ENCODE assay signal across 8 cellular contexts in genomic region chr16:18789850-18790706, GRCh38. TPM values are rescaled to one million over a fixed set of nuclear protein-coding genes. Genes with fewer than 3 reads are reported as not detected.
A peak's percentile ranks its signal among the peaks of the same experiment; 100 is the strongest.
DNase-seq lines count a peak whose midpoint lies in the region; ATAC-seq and TF ChIP-seq lines count a peak whose summit lies in the region.

TSS of gene RPS15A (minus strand) at chr16:18790334. CDS start at chr16:18789113, 1,221 bp downstream.

- CTCF ChIA-PET in activated naive CD4-positive, alpha-beta T cell treated with anti-CD3 and anti-CD28 coated beads, Interleukin-2, amount 10 ng/mL, durations not matched to agents 7 days and 5 days (lab: Charles Lee) = interaction anchor here (1.4 kb wide), 2 partner anchors 10 to 12 kb away, joined by 4 to 10 read pairs; partner anchors contain the start of gene ARL6IP1

- H3K4me1 ChIP-seq in gastroesophageal sphincter = peaks cover 6 to 51% (median 28%) of the 10 kb centered on the region in 3 donors

- peaks cover 7% of the 10 kb centered on the region for H3K9me3 Mint-ChIP-seq in HFFc6
- no peaks in the 10 kb centered on the region for H3K9me3 Mint-ChIP-seq in activated naive CD4-positive, alpha-beta T cell treated with anti-CD3 and anti-CD28 coated beads, Interleukin-2, amount 10 ng/mL, durations not matched to agents 7 days and 5 days

- peak within 1 kb of the TSS; percentile 98 for H3K4me3 Mint-ChIP-seq in HFFc6
- peak within 1 kb of the TSS; percentile 95 for H3K4me3 Mint-ChIP-seq in activated naive CD4-positive, alpha-beta T cell treated with anti-CD3 and anti-CD28 coated beads, Interleukin-2, amount 10 ng/mL, durations not matched to agents 7 days and 5 days

- peak within 1 kb of the TSS; percentile 95 for H3K27ac Mint-ChIP-seq in HFFc6
- H3K27ac Mint-ChIP-seq in activated naive CD4-positive, alpha-beta T cell treated with anti-CD3 and anti-CD28 coated beads, Interleukin-2, amount 10 ng/mL, durations not matched to agents 7 days and 5 days = peak within 1 kb of the TSS; percentile 95

- DNase-seq in GM04503 (ENCODE audit: low read depth) (peak; percentile 89), HFFc6 (peak; percentile 94), NB4 (ENCODE audit: low read depth) (peak; percentile 96), SK-N-MC (ENCODE audit: low read depth, low spot score) (peak; percentile 87), non-pigmented ciliary epithelial cell (ENCODE audit: low read depth) (peak; percentile 93), superior temporal gyrus (ENCODE audit: extremely low spot score) (peak; percentile 98)
- DNase-seq in activated naive CD4-positive, alpha-beta T cell treated with anti-CD3 and anti-CD28 coated beads, Interleukin-2, amount 10 ng/mL, durations not matched to agents 7 days and 5 days = peak; percentile 97

- peaks cover 44% of the 10 kb centered on the region for H3K4me1 Mint-ChIP-seq in HFFc6 (ENCODE audit: low read depth)
- peaks cover 55% of the 10 kb centered on the region for H3K4me1 Mint-ChIP-seq in activated naive CD4-positive, alpha-beta T cell treated with anti-CD3 and anti-CD28 coated beads, Interleukin-2, amount 10 ng/mL, durations not matched to agents 7 days and 5 days

- no peaks in the 10 kb centered on the region for H3K27me3 ChIP-seq in gastroesophageal sphincter

- TF ChIP-seq CTCF in HFFc6 (IDR thresholded peaks at IDR 0.05) (no peak), NB4 (IDR thresholded peaks at IDR 0.05; ENCODE audit: low read depth, low read length) (no peak), gastroesophageal sphincter (IDR thresholded peaks at IDR 0.05) (no peak)

- peak; percentile 100 for ATAC-seq in gastroesophageal sphincter

- H3K36me3 Mint-ChIP-seq in HFFc6 (ENCODE audit: low read depth) = peaks cover 75% of the 10 kb centered on the region
- peaks cover 85% of the 10 kb centered on the region for H3K36me3 Mint-ChIP-seq in activated naive CD4-positive, alpha-beta T cell treated with anti-CD3 and anti-CD28 coated beads, Interleukin-2, amount 10 ng/mL, durations not matched to agents 7 days and 5 days

- WGBS in gastroesophageal sphincter (ENCODE audit: low coverage in 1 of 2), 2 donors = 1 to 6% methylated on average over 18 to 31 of the region's 60 CpGs

- H3K9me3 ChIP-seq in SK-N-MC (ENCODE audit: low read depth, low read length) (no peaks in the 10 kb centered on the region), gastroesophageal sphincter (no peaks in the 10 kb centered on the region)

- no peak for TF ChIP-seq EP300 in gastroesophageal sphincter (IDR thresholded peaks at IDR 0.05)

- H3K4me3 ChIP-seq in NB4 (ENCODE audit: low read depth, low read length) (peak within 1 kb of the TSS; percentile 93), SK-N-MC (peak within 1 kb of the TSS; percentile 99), gastroesophageal sphincter (peak within 1 kb of the TSS; percentile 85 to 93)

- peaks cover 11% of the 10 kb centered on the region for H3K27me3 Mint-ChIP-seq in HFFc6 (ENCODE audit: insufficient read depth)
- no peaks in the 10 kb centered on the region for H3K27me3 Mint-ChIP-seq in activated naive CD4-positive, alpha-beta T cell treated with anti-CD3 and anti-CD28 coated beads, Interleukin-2, amount 10 ng/mL, durations not matched to agents 7 days and 5 days

- H3K36me3 ChIP-seq in SK-N-MC (ENCODE audit: insufficient read depth, low read length) (peaks cover 87% of the 10 kb centered on the region), gastroesophageal sphincter (peaks cover under 1 to 74% of the 10 kb centered on the region in 2 donors)

- peak; percentile 93 for TF ChIP-seq POLR2A in NB4 (IDR thresholded peaks at IDR 0.05; ENCODE audit: extremely low read depth, insufficient read length)
- TF ChIP-seq POLR2A in gastroesophageal sphincter (IDR thresholded peaks at IDR 0.05) = peak; percentile 56 to 69

- H3K9ac ChIP-seq in SK-N-MC (ENCODE audit: insufficient read length) = peak within 1 kb of the TSS; percentile 100

- H3K27ac ChIP-seq in SK-N-MC (peak within 1 kb of the TSS; percentile 94), gastroesophageal sphincter (peak within 1 kb of the TSS; percentile 83 to 93 (median 86))

RNA-seq across cellular contexts. Expression of gene RPS15A, which starts in this region (rescaled TPM):
- total RNA-seq in HFFc6 (2021; fragmentation: NEBNext Ultra II Directional; extraction: Animal tissue kit (Norgen Biotek cat#: 25700)) = 1,000 to 10,000 TPM; 1,092 to 1,264 (median 1,201) TPM
- total RNA-seq in gastroesophageal sphincter = 1,000 to 10,000 TPM in 3 of 4 donors, 100 to 1,000 TPM in 1; 785 to 3,002 (median 2,111) TPM

Comparison
In these comparisons a context has a peak if more than half of its experiments do, and no peak if none do; other contexts are left out.
1. Peak in every context shown above with its lines: DNase-seq, ATAC-seq, H3K4me3 ChIP-seq and H3K27ac ChIP-seq.